Comparison of ENCODE assay signal across 12 cellular contexts in genomic region chr2:223801702-223802101, GRCh38.
"Had no signal": no experiment of that assay in that cellular context is flagged by ENCODE, and none has a peak within 500 bp of the region (broad histone marks: within the 10 kb centered on the region; RNA-seq: fewer than 3 reads in every experiment).

No MANE protein-coding gene starts in this region.

- H3K27ac ChIP-seq: coronary artery had no signal

- H3K27ac Mint-ChIP-seq: activated CD8-positive, alpha-beta memory T cell treated with anti-CD3 and anti-CD28 coated beads, Interleukin-2, amount 10 ng/mL, durations not matched to agents 7 days and 5 days; activated naive CD4-positive, alpha-beta T cell treated with anti-CD3 and anti-CD28 coated beads, Interleukin-2, amount 50 U/mL, for 72 hours; activated T-cell treated with anti-CD3 and anti-CD28 coated beads, Interleukin-2, amount 50 U/mL, for 24 hours; naive thymus-derived CD8-positive, alpha-beta T cell; T-helper 17 cell had no signal

- H3K36me3 Mint-ChIP-seq: activated CD8-positive, alpha-beta memory T cell treated with anti-CD3 and anti-CD28 coated beads, Interleukin-2, amount 10 ng/mL, durations not matched to agents 7 days and 5 days; naive thymus-derived CD8-positive, alpha-beta T cell had no signal

- H3K9me3 ChIP-seq: mucosa of descending colon had no signal

- ATAC-seq: activated CD8-positive, alpha-beta memory T cell treated with anti-CD3 and anti-CD28 coated beads, Interleukin-2, amount 10 ng/mL, durations not matched to agents 7 days and 5 days; activated naive CD4-positive, alpha-beta T cell treated with anti-CD3 and anti-CD28 coated beads, Interleukin-2, amount 50 U/mL, for 72 hours; esophagus mucosa; left lobe of liver; mucosa of descending colon; naive thymus-derived CD8-positive, alpha-beta T cell; T-helper 17 cell had no signal

- H3K9me3 Mint-ChIP-seq: activated naive CD4-positive, alpha-beta T cell treated with anti-CD3 and anti-CD28 coated beads, Interleukin-2, amount 50 U/mL, for 72 hours; activated T-cell treated with anti-CD3 and anti-CD28 coated beads, Interleukin-2, amount 50 U/mL, for 24 hours; naive thymus-derived CD8-positive, alpha-beta T cell had no signal

- H3K4me3 ChIP-seq: coronary artery, mucosa of descending colon had no signal

- H3K4me3 Mint-ChIP-seq: activated CD8-positive, alpha-beta memory T cell treated with anti-CD3 and anti-CD28 coated beads, Interleukin-2, amount 10 ng/mL, durations not matched to agents 7 days and 5 days; activated T-cell treated with anti-CD3 and anti-CD28 coated beads, Interleukin-2, amount 50 U/mL, for 24 hours; naive thymus-derived CD8-positive, alpha-beta T cell; T-helper 17 cell had no signal

- DNase-seq: activated CD8-positive, alpha-beta memory T cell treated with anti-CD3 and anti-CD28 coated beads, Interleukin-2, amount 10 ng/mL, durations not matched to agents 7 days and 5 days; activated gamma-delta T cell; activated T-cell treated with anti-CD3 and anti-CD28 coated beads, Interleukin-2, amount 50 U/mL, for 24 hours; caudate nucleus; mucosa of descending colon; naive thymus-derived CD8-positive, alpha-beta T cell; stimulated activated CD4-positive, alpha-beta T cell treated with anti-CD3 and anti-CD28 coated beads, Interleukin-1b, Interleukin-23, amount 100 ng/mL, for 48 hours; T-helper 17 cell had no signal

- H3K27me3 Mint-ChIP-seq: activated CD8-positive, alpha-beta memory T cell treated with anti-CD3 and anti-CD28 coated beads, Interleukin-2, amount 10 ng/mL, durations not matched to agents 7 days and 5 days; activated T-cell treated with anti-CD3 and anti-CD28 coated beads, Interleukin-2, amount 50 U/mL, for 24 hours; naive thymus-derived CD8-positive, alpha-beta T cell; T-helper 17 cell had no signal
